ENCODE assay signal across 1 cellular context in the genomic region with DNA sequence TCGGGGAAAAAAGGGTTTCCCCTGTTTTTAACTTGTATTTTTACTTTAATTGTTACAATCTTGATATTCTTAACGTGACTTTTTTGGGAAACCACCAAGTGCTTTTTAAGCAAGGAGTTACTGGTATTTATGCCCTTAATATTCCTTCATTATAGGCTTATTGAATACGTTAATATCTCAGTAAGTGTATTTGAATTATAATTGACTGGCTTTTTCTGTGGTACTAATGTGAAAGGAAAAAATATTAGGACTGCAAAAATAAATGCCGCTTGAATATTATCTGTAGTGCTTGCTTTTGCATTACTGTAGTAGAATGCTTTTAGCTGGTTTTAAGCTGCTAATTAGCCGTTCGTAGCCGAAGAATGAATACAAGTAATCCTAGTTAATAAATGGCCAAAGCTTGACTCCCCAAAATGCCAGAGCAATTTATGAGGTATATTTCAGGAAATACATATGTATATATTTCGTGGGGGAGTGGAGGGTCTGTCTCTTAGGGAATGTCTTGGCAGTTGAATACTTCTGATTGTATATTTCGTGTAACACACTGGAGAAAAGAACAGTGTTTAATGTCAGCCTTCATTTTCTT.
TF ChIP-seq lines count a peak whose summit lies in the region.

No MANE protein-coding gene starts in this region.

TF ChIP-seq in IMR-90, 13 proteins besides CTCF, POLR2A, EP300 and RAD21 (continued from another document):
- TF ChIP-seq CHD1 (IDR thresholded peaks at IDR 0.05; ENCODE audit: low read depth, low read length) = no peak; the same call in 1 of the 2 replicates
- TF ChIP-seq NFE2L2 (IDR thresholded peaks at IDR 0.05; ENCODE audit: low read depth, low read length) = no peak
- no peak for TF ChIP-seq MAZ (IDR thresholded peaks at IDR 0.05; ENCODE audit: borderline replicate concordance, low read depth, low read length)
- no peak for TF ChIP-seq SMC3 (IDR thresholded peaks at IDR 0.05; ENCODE audit: low read depth, low read length)
